In the genomic region with DNA sequence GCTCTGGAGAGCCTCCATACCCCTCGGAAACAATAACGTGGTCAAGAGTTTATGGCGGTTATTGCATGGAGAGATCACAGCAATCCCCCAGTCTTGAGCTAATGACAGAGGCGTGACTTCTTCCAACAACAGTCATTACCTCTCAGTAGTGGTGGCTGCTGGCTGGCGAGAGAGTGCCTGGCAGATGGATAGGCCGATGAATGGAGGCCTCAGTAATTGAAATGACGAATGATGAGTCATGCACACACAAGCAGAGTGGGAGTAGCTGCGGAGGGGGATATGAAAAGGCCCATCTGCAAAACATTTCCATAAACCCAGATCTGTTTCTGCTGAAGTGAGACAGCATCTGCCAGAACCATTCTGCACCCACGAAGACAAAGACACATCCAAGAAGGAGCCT, we compare ENCODE assay signal across 10 cellular contexts.
DNase-seq lines count a peak whose midpoint lies in the region; ATAC-seq and TF ChIP-seq lines count a peak whose summit lies in the region.
"Had no signal": no experiment of that assay in that cellular context is flagged by ENCODE, and none has a peak within 500 bp of the region (broad histone marks: within the 10 kb centered on the region; RNA-seq: fewer than 3 reads in every experiment).

No MANE protein-coding gene starts in this region.

- peaks cover 23% of the 10 kb centered on the region for H3K27me3 Mint-ChIP-seq in neural crest cell (ENCODE audit: low read depth)

- H3K27ac Mint-ChIP-seq in neural crest cell (ENCODE audit: unreplicated experiment), result peak overlapping the region; percentile 97
- H3K27ac Mint-ChIP-seq: effector memory CD8-positive, alpha-beta T cell had no signal

- H3K27me3 ChIP-seq in transverse colon, result no peaks in the 10 kb centered on the region

- WGBS in transverse colon (ENCODE audit: low coverage in 1 of 2), 2 donors, result 40 to 57% methylated on average over 2 to 9 of the region's 9 CpGs

- no peak for ATAC-seq in HG02981 (IDR thresholded peaks at IDR 0.05; ENCODE audit: unreplicated experiment)
- ATAC-seq: effector memory CD8-positive, alpha-beta T cell had no signal

- intact Hi-C loops in transverse colon (cut with DNase I; ENCODE audit: low total_unique reads), result no loop called here

- H3K36me3 ChIP-seq in transverse colon, result no peaks in the 10 kb centered on the region

- no peaks in the 10 kb centered on the region for H3K9me3 ChIP-seq in transverse colon

- peaks cover 43% of the 10 kb centered on the region for H3K4me1 Mint-ChIP-seq in neural crest cell

- in situ Hi-C loops in transverse colon (cut with MboI; ENCODE audit: low pct_ligation_motif_present in 1 of 4, low pct_unique_long_range_greater_than_20kb in 1 of 4, low sequenced_read_pairs in 3 of 4), result no loop called here
- in situ Hi-C loops in G401 (cut with HindIII; ENCODE audit: low sequenced_read_pairs), result no loop called here

- H3K4me3 ChIP-seq in transverse colon, result no peak overlapping the region

- no peak overlapping the region for H3K4me3 Mint-ChIP-seq in neural crest cell
- H3K4me3 Mint-ChIP-seq: effector memory CD8-positive, alpha-beta T cell had no signal

- peaks cover 6% of the 10 kb centered on the region for H3K36me3 Mint-ChIP-seq in neural crest cell (ENCODE audit: low read depth)

- DNase-seq in DMS 273 treated with DMSO at 0.1 percent for 48 hours (lab: John Stamatoyannopoulos, UW), result peak; percentile 89
- peak; percentile 41 to 84 for DNase-seq in NCI-H446 (lab: John Stamatoyannopoulos, UW)
- DNase-seq in dermis blood vessel endothelial cell, result peak; percentile 78
- no peak for DNase-seq in neural crest cell (ENCODE audit: low read depth, low spot score)
- no peak for DNase-seq in transverse colon
- no peak for DNase-seq in stimulated activated CD4-positive, alpha-beta T cell treated with anti-CD3 and anti-CD28 coated beads, Interleukin-4, amount 100 ng/mL, for 24 hours
- DNase-seq in G401 (ENCODE audit: low spot score), result no peak
- DNase-seq: effector memory CD8-positive, alpha-beta T cell; NCI-H1694 had no signal

- no peak overlapping the region for H3K27ac ChIP-seq in transverse colon

- TF ChIP-seq CTCF in neural crest cell (conservative IDR thresholded peaks at IDR 0.05) (no peak), transverse colon (IDR thresholded peaks at IDR 0.05) (no peak)

- peaks cover 14% of the 10 kb centered on the region for H3K9me3 Mint-ChIP-seq in neural crest cell

- TF ChIP-seq POLR2A in transverse colon (IDR thresholded peaks at IDR 0.05), result no peak

- no peak for TF ChIP-seq EP300 in transverse colon (IDR thresholded peaks at IDR 0.05; ENCODE audit: low read depth)

- no peaks in the 10 kb centered on the region for H3K4me1 ChIP-seq in transverse colon

Comparison
In these comparisons a context has a peak if more than half of its experiments do, and no peak if none do; other contexts are left out.
1. DNase-seq: peak in DMS 273 treated with DMSO at 0.1 percent for 48 hours (single experiment), NCI-H446 (2 of 2) and dermis blood vessel endothelial cell (single experiment); none in neural crest cell (single experiment), transverse colon (single experiment), stimulated activated CD4-positive, alpha-beta T cell treated with anti-CD3 and anti-CD28 coated beads, Interleukin-4, amount 100 ng/mL, for 24 hours (single experiment) and G401 (single experiment).